13 cellular contexts compared by ENCODE assay signal in genomic region chr1:8389962-8390535, GRCh38.
DNase-seq lines count a peak whose midpoint lies in the region; ATAC-seq, FAIRE-seq and TF ChIP-seq lines count a peak whose summit lies in the region.
"Had no signal": no experiment of that assay in that cellular context is flagged by ENCODE, and none has a peak within 500 bp of the region (broad histone marks: within the 10 kb centered on the region; RNA-seq: fewer than 3 reads in every experiment).

No MANE protein-coding gene starts in this region.

- no peak overlapping the region for H3K4me3 Mint-ChIP-seq in activated CD4-positive, alpha-beta memory T cell treated with anti-CD3 and anti-CD28 coated beads for 36 hours
- H3K4me3 Mint-ChIP-seq in stimulated activated memory B cell treated with anti-CD40 and anti-IgM and Interleukin-4, amounts not matched to agents 10 μg/mL and 1 μg/mL and 100 μg/mL, for 72 hours, result no peak overlapping the region

- TF ChIP-seq EP300 in gastroesophageal sphincter (IDR thresholded peaks at IDR 0.05), result no peak

- no peak for FAIRE-seq in GM12892 (lab: Jason Lieb, UNC)
- FAIRE-seq: RCC 7860, TTC549 had no signal

- ATAC-seq in Right ventricle myocardium inferior (peak; percentile 18), gastroesophageal sphincter (no peak)
- no peak for ATAC-seq in stimulated activated memory B cell treated with anti-CD40 and anti-IgM and Interleukin-4, amounts not matched to agents 10 μg/mL and 1 μg/mL and 100 μg/mL, for 72 hours
- ATAC-seq: left lung had no signal

- H4K20me1 ChIP-seq in smooth muscle cell (ENCODE audit: low read depth), result peaks cover 97% of the 10 kb centered on the region

- H3K27ac ChIP-seq in gastroesophageal sphincter (peak overlapping the region in 3 of 4 donors; percentile 18 to 43 (median 33)), smooth muscle cell (ENCODE audit: low read depth) (no peak overlapping the region)
- H3K27ac ChIP-seq: left lung had no signal

- H3K36me3 ChIP-seq in gastroesophageal sphincter, result peaks cover 0 to 16% of the 10 kb centered on the region in 2 donors
- peaks cover 5% of the 10 kb centered on the region for H3K36me3 ChIP-seq in smooth muscle cell (ENCODE audit: low read depth)

- POLR2A ChIA-PET in activated CD4-positive, alpha-beta memory T cell treated with anti-CD3 and anti-CD28 coated beads for 36 hours (lab: Charles Lee), result no interaction called here

- H3K27me3 Mint-ChIP-seq in activated CD4-positive, alpha-beta memory T cell treated with anti-CD3 and anti-CD28 coated beads for 36 hours, result no peaks in the 10 kb centered on the region
- no peaks in the 10 kb centered on the region for H3K27me3 Mint-ChIP-seq in stimulated activated memory B cell treated with anti-CD40 and anti-IgM and Interleukin-4, amounts not matched to agents 10 μg/mL and 1 μg/mL and 100 μg/mL, for 72 hours

- H3K27me3 ChIP-seq in gastroesophageal sphincter (no peaks in the 10 kb centered on the region), smooth muscle cell (ENCODE audit: low read depth) (no peaks in the 10 kb centered on the region)
- H3K27me3 ChIP-seq: left lung had no signal

- H3F3A ChIP-seq in smooth muscle cell (ENCODE audit: low read depth), result peaks cover 31% of the 10 kb centered on the region

- no peak overlapping the region for H3K4me2 ChIP-seq in smooth muscle cell

- H2AFZ ChIP-seq in smooth muscle cell (ENCODE audit: low read depth), result no peak overlapping the region

- no peaks in the 10 kb centered on the region for H3K9me3 ChIP-seq in gastroesophageal sphincter
- no peaks in the 10 kb centered on the region for H3K9me3 ChIP-seq in smooth muscle cell (replicated peaks; ENCODE audit: low read depth)
- H3K9me3 ChIP-seq: left lung had no signal

- peaks cover 11 to 96% (median 22%) of the 10 kb centered on the region in 3 donors for H3K4me1 ChIP-seq in gastroesophageal sphincter
- peaks cover 24% of the 10 kb centered on the region for H3K4me1 ChIP-seq in smooth muscle cell (ENCODE audit: low read depth)

- H3K4me3 ChIP-seq in gastroesophageal sphincter, result no peak overlapping the region
- no peak overlapping the region for H3K4me3 ChIP-seq in smooth muscle cell
- H3K4me3 ChIP-seq: left lung had no signal

- peaks cover 91% of the 10 kb centered on the region for H3K79me2 ChIP-seq in smooth muscle cell (ENCODE audit: low read depth)

- no peak for TF ChIP-seq CTCF in gastroesophageal sphincter (IDR thresholded peaks at IDR 0.05)
- TF ChIP-seq CTCF in smooth muscle cell (IDR thresholded peaks at IDR 0.05; ENCODE audit: borderline replicate concordance, insufficient read depth, poor library complexity, severe bottlenecking), result no peak

- no peak for DNase-seq in Right ventricle myocardium inferior (ENCODE audit: missing footprints)
- DNase-seq in cardiac septum (ENCODE audit: low spot score), result no peak
- peak; percentile 75 for DNase-seq in activated CD4-positive, alpha-beta memory T cell treated with anti-CD3 and anti-CD28 coated beads for 36 hours
- no peak for DNase-seq in smooth muscle cell (lab: John Stamatoyannopoulos, UW; ENCODE audit: unreplicated experiment)
- no peak for DNase-seq in GM12892 (ENCODE audit: insufficient read length)
- no peak for DNase-seq in NCI-H1417 treated with DMSO at 0.1 percent for 48 hours (lab: John Stamatoyannopoulos, UW)
- DNase-seq: foreskin fibroblast, GOT3, left lung had no signal

- no peak for TF ChIP-seq POLR2A in gastroesophageal sphincter (IDR thresholded peaks at IDR 0.05)
- no peak for TF ChIP-seq POLR2A in GM12892 (IDR thresholded peaks at IDR 0.05; ENCODE audit: low read depth, low read length)

- CTCF ChIA-PET in activated CD4-positive, alpha-beta memory T cell treated with anti-CD3 and anti-CD28 coated beads for 36 hours (lab: Charles Lee), result no interaction called here

- no peaks in the 10 kb centered on the region for H3K9me3 Mint-ChIP-seq in activated CD4-positive, alpha-beta memory T cell treated with anti-CD3 and anti-CD28 coated beads for 36 hours
- H3K9me3 Mint-ChIP-seq in stimulated activated memory B cell treated with anti-CD40 and anti-IgM and Interleukin-4, amounts not matched to agents 10 μg/mL and 1 μg/mL and 100 μg/mL, for 72 hours, result no peaks in the 10 kb centered on the region

- peaks cover 17% of the 10 kb centered on the region for H3K36me3 Mint-ChIP-seq in activated CD4-positive, alpha-beta memory T cell treated with anti-CD3 and anti-CD28 coated beads for 36 hours
- H3K36me3 Mint-ChIP-seq in stimulated activated memory B cell treated with anti-CD40 and anti-IgM and Interleukin-4, amounts not matched to agents 10 μg/mL and 1 μg/mL and 100 μg/mL, for 72 hours, result peaks cover 46% of the 10 kb centered on the region

- peaks cover 79% of the 10 kb centered on the region for H3K4me1 Mint-ChIP-seq in activated CD4-positive, alpha-beta memory T cell treated with anti-CD3 and anti-CD28 coated beads for 36 hours (ENCODE audit: low read depth)
- H3K4me1 Mint-ChIP-seq in stimulated activated memory B cell treated with anti-CD40 and anti-IgM and Interleukin-4, amounts not matched to agents 10 μg/mL and 1 μg/mL and 100 μg/mL, for 72 hours, result peaks cover 63% of the 10 kb centered on the region

- 82 to 91% methylated on average over 5 to 6 of the region's 7 CpGs for whole genome bisulfite sequencing in gastroesophageal sphincter (ENCODE audit: low coverage in 1 of 2), 2 donors
- WGBS in smooth muscle cell (ENCODE audit: low lambda C conversion rate), result 98% methylated on average over 7 of the region's 7 CpGs

- H3K9ac ChIP-seq in smooth muscle cell (ENCODE audit: low read depth), result no peak overlapping the region

- intact Hi-C loops in Right ventricle myocardium inferior (cut with DNase I), result loop anchor here (10.0 kb wide), 1 partner anchor 315 kb away; no protein-coding TSS in a partner anchor
- intact Hi-C loops in cardiac septum (cut with DNase I), result no loop called here
- intact Hi-C loops in activated CD4-positive, alpha-beta memory T cell treated with anti-CD3 and anti-CD28 coated beads for 36 hours (cut with micrococcal nuclease), result loop anchor here (10.0 kb wide), 2 partner anchors 315 to 485 kb away; partner anchors contain the start of gene ENO1

- peak overlapping the region; percentile 59 for H3K27ac Mint-ChIP-seq in activated CD4-positive, alpha-beta memory T cell treated with anti-CD3 and anti-CD28 coated beads for 36 hours
- H3K27ac Mint-ChIP-seq in stimulated activated memory B cell treated with anti-CD40 and anti-IgM and Interleukin-4, amounts not matched to agents 10 μg/mL and 1 μg/mL and 100 μg/mL, for 72 hours, result peak overlapping the region; percentile 72
